In the genomic region with DNA sequence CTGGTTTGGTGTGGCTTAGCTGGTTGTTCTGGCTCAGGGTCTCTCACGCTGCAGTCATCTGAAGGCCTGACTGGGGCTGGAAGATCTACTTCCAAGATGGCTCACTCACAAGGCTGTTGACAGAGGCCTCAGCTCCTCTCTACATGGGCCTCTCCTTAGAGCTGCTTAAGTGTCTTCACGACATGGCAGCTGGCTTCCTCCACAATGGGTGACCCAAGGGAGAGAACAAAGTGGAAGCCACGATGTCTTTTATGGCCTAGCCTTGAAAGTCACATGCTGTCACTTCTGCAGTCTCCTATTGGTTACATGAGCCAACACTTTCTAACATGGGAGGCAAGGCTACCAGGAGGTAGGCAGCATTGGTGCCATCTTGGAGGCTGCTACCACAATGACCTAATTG, we compare ENCODE assay signal across 27 cellular contexts.
"Had no signal": no experiment of that assay in that cellular context is flagged by ENCODE, and none has a peak within 500 bp of the region (broad histone marks: within the 10 kb centered on the region; RNA-seq: fewer than 3 reads in every experiment).

No MANE protein-coding gene starts in this region.

- H3K4me1 Mint-ChIP-seq: activated CD4-positive, alpha-beta T cell treated with anti-CD3 and anti-CD28 coated beads for 36 hours; activated CD4-positive, alpha-beta T cell treated with anti-CD3 and anti-CD28 coated beads, Interleukin-2, amount 10 ng/mL, durations not matched to agents 24 days and 14 days; activated naive CD4-positive, alpha-beta T cell treated with anti-CD3 and anti-CD28 coated beads, Interleukin-2, amount 50 U/mL, for 24 hours; activated naive CD8-positive, alpha-beta T cell treated with anti-CD3 and anti-CD28 coated beads for 36 hours; activated T-helper 17 cell treated with anti-CD3 and anti-CD28 coated beads, Interleukin-2, amount 50 U/mL, for 72 hours; central memory CD8-positive, alpha-beta T cell had no signal

- H3K27me3 Mint-ChIP-seq: activated CD8-positive, alpha-beta T cell treated with anti-CD3 and anti-CD28 coated beads for 36 hours; activated naive CD4-positive, alpha-beta T cell treated with anti-CD3 and anti-CD28 coated beads, Interleukin-2, amount 50 U/mL, for 24 hours; activated naive CD8-positive, alpha-beta T cell treated with anti-CD3 and anti-CD28 coated beads for 36 hours; dendritic cell treated with granulocyte-macrophage colony-stimulating factor and Interleukin-4, amounts not matched to agents 40 ng/mL and 50 ng/mL, for 4 days had no signal

- ATAC-seq: activated CD4-positive, alpha-beta T cell treated with anti-CD3 and anti-CD28 coated beads for 36 hours; activated CD8-positive, alpha-beta T cell treated with anti-CD3 and anti-CD28 coated beads for 36 hours; activated T-cell treated with anti-CD3 and anti-CD28 coated beads, Interleukin-2, amount 50 U/mL, for 4 hours; activated T-helper 17 cell treated with anti-CD3 and anti-CD28 coated beads, Interleukin-2, amount 50 U/mL, for 72 hours; effector memory CD8-positive, alpha-beta T cell; gastroesophageal sphincter had no signal

- DNase-seq: activated CD4-positive, alpha-beta T cell treated with anti-CD3 and anti-CD28 coated beads for 36 hours; activated CD4-positive, alpha-beta T cell treated with anti-CD3 and anti-CD28 coated beads, Interleukin-2, amount 10 ng/mL, durations not matched to agents 24 days and 14 days; activated CD4-positive, CD25-positive, alpha-beta regulatory T cell; activated CD4-positive, CD25-positive, alpha-beta regulatory T cell treated with anti-CD3 and anti-CD28 coated beads, Interleukin-2, amount 50 U/mL, for 72 hours; activated CD8-positive, alpha-beta memory T cell treated with anti-CD3 and anti-CD28 coated beads for 24 hours; activated CD8-positive, alpha-beta T cell treated with anti-CD3 and anti-CD28 coated beads for 36 hours; activated effector memory CD4-positive, alpha-beta T cell treated with Interleukin-2 at 50 U/mL for 16 hours; activated gamma-delta T cell treated with Interleukin-2 at 50 U/mL for 16 hours; activated naive CD4-positive, alpha-beta T cell treated with anti-CD3 and anti-CD28 coated beads for 36 hours; activated naive CD8-positive, alpha-beta T cell treated with anti-CD3 and anti-CD28 coated beads for 36 hours; activated T-cell treated with anti-CD3 and anti-CD28 coated beads, Interleukin-2, amount 50 U/mL, for 4 hours; effector CD4-positive, alpha-beta T cell; effector memory CD8-positive, alpha-beta T cell; esophagus squamous epithelium; foreskin melanocyte; T-helper 2 cell had no signal

- H3K9me3 ChIP-seq: ascending aorta, breast epithelium, gastroesophageal sphincter had no signal

- H3K9me3 Mint-ChIP-seq: activated CD8-positive, alpha-beta T cell treated with anti-CD3 and anti-CD28 coated beads for 36 hours; activated naive CD4-positive, alpha-beta T cell treated with anti-CD3 and anti-CD28 coated beads, Interleukin-2, amount 50 U/mL, for 24 hours; activated naive CD8-positive, alpha-beta T cell treated with anti-CD3 and anti-CD28 coated beads for 36 hours; activated T-cell treated with anti-CD3 and anti-CD28 coated beads, Interleukin-2, amount 50 U/mL, for 4 hours; activated T-helper 17 cell treated with anti-CD3 and anti-CD28 coated beads, Interleukin-2, amount 50 U/mL, for 72 hours; central memory CD8-positive, alpha-beta T cell had no signal

- H3K4me3 ChIP-seq: ascending aorta, breast epithelium, cardiac muscle cell, coronary artery, esophagus squamous epithelium, gastroesophageal sphincter had no signal

- H3K36me3 Mint-ChIP-seq: activated naive CD8-positive, alpha-beta T cell treated with anti-CD3 and anti-CD28 coated beads for 36 hours; brain had no signal

- H3K27ac Mint-ChIP-seq: activated CD4-positive, alpha-beta T cell treated with anti-CD3 and anti-CD28 coated beads for 36 hours; activated CD4-positive, alpha-beta T cell treated with anti-CD3 and anti-CD28 coated beads, Interleukin-2, amount 10 ng/mL, durations not matched to agents 24 days and 14 days; activated CD8-positive, alpha-beta T cell treated with anti-CD3 and anti-CD28 coated beads for 36 hours; activated naive CD4-positive, alpha-beta T cell treated with anti-CD3 and anti-CD28 coated beads for 36 hours; activated naive CD4-positive, alpha-beta T cell treated with anti-CD3 and anti-CD28 coated beads, Interleukin-2, amount 50 U/mL, for 24 hours; activated naive CD8-positive, alpha-beta T cell treated with anti-CD3 and anti-CD28 coated beads for 36 hours; activated T-helper 17 cell treated with anti-CD3 and anti-CD28 coated beads, Interleukin-2, amount 50 U/mL, for 72 hours; dendritic cell treated with granulocyte-macrophage colony-stimulating factor and Interleukin-4, amounts not matched to agents 40 ng/mL and 50 ng/mL, for 4 days; effector memory CD8-positive, alpha-beta T cell had no signal

- H3K4me1 ChIP-seq: ascending aorta, breast epithelium, esophagus squamous epithelium, gastroesophageal sphincter had no signal

- H3K27me3 ChIP-seq: ascending aorta, breast epithelium, cardiac muscle cell, esophagus squamous epithelium, gastroesophageal sphincter had no signal

- H3K36me3 ChIP-seq: ascending aorta, breast epithelium, cardiac muscle cell, esophagus squamous epithelium, gastroesophageal sphincter had no signal

- H3K27ac ChIP-seq: ascending aorta, breast epithelium, cardiac muscle cell, coronary artery, epithelial cell of prostate, esophagus squamous epithelium, gastroesophageal sphincter had no signal

- H3K4me3 Mint-ChIP-seq: activated CD4-positive, alpha-beta T cell treated with anti-CD3 and anti-CD28 coated beads for 36 hours; activated CD4-positive, alpha-beta T cell treated with anti-CD3 and anti-CD28 coated beads, Interleukin-2, amount 10 ng/mL, durations not matched to agents 24 days and 14 days; activated CD8-positive, alpha-beta T cell treated with anti-CD3 and anti-CD28 coated beads for 36 hours; activated naive CD4-positive, alpha-beta T cell treated with anti-CD3 and anti-CD28 coated beads for 36 hours; activated naive CD4-positive, alpha-beta T cell treated with anti-CD3 and anti-CD28 coated beads, Interleukin-2, amount 50 U/mL, for 24 hours; activated naive CD8-positive, alpha-beta T cell treated with anti-CD3 and anti-CD28 coated beads for 36 hours; activated T-cell treated with anti-CD3 and anti-CD28 coated beads, Interleukin-2, amount 50 U/mL, for 4 hours; activated T-helper 17 cell treated with anti-CD3 and anti-CD28 coated beads, Interleukin-2, amount 50 U/mL, for 72 hours; central memory CD8-positive, alpha-beta T cell; dendritic cell treated with granulocyte-macrophage colony-stimulating factor and Interleukin-4, amounts not matched to agents 40 ng/mL and 50 ng/mL, for 4 days; effector memory CD8-positive, alpha-beta T cell had no signal
